Comparison of ENCODE assay signal across 8 cellular contexts in genomic region chr1:231866392-231867331, GRCh38.
DNase-seq lines count a peak whose midpoint lies in the region; ATAC-seq, FAIRE-seq and TF ChIP-seq lines count a peak whose summit lies in the region.

No MANE protein-coding gene starts in this region.

- no peak overlapping the region for H3K4me2 ChIP-seq in parathyroid adenoma (ENCODE audit: low read length)

- H3K27ac ChIP-seq in foreskin keratinocyte (no peak overlapping the region), parathyroid adenoma (no peak overlapping the region), vagina (no peak overlapping the region)

- H3K9ac ChIP-seq in parathyroid adenoma, result no peak overlapping the region

- no peaks in the 10 kb centered on the region for H3K9me3 Mint-ChIP-seq in Caco-2 (ENCODE audit: unreplicated experiment)

- no peak for TF ChIP-seq POLR2A in vagina (IDR thresholded peaks at IDR 0.05)

- H3K27ac Mint-ChIP-seq in Caco-2 (ENCODE audit: unreplicated experiment), result no peak overlapping the region

- peak; percentile 41 to 54 for DNase-seq in Caco-2
- DNase-seq in HuH-7 (ENCODE audit: low spot score), result peak; percentile 46
- peak; percentile 27 for DNase-seq in RCC 7860 (ENCODE audit: low spot score)
- peak; percentile 35 for DNase-seq in activated T-helper 9 cell treated with anti-CD3 and anti-CD28 coated beads, Interleukin-2, amount 50 U/mL, for 16 hours (ENCODE audit: low read depth)
- DNase-seq in foreskin keratinocyte, result peak in 1 of 2 donors; percentile 23
- DNase-seq in vagina (ENCODE audit: extremely low spot score in 2 of 2), result no peak

- intact Hi-C loops in Caco-2 (cut with micrococcal nuclease; ENCODE audit: unreplicated experiment), result loop anchor here (1.0 to 5.0 kb wide), 2 partner anchors 764 to 1376 kb away; partner anchors contain the start of gene SIPA1L2
- intact Hi-C loops in vagina (cut with DNase I), result loop anchor here (10.0 kb wide), 1 partner anchor 758 kb away; no protein-coding TSS in a partner anchor

- no peaks in the 10 kb centered on the region for H3K27me3 ChIP-seq in Caco-2 (replicated peaks; ENCODE audit: control insufficient read depth, insufficient read depth, low read length)
- H3K27me3 ChIP-seq in foreskin keratinocyte, result no peaks in the 10 kb centered on the region
- no peaks in the 10 kb centered on the region for H3K27me3 ChIP-seq in parathyroid adenoma (ENCODE audit: control insufficient read depth, insufficient read depth, low read length)
- no peaks in the 10 kb centered on the region for H3K27me3 ChIP-seq in vagina

- CTCF ChIA-PET in Caco-2 (lab: Charles Lee), result interaction anchor here (1.4 to 2.1 kb wide), 3 partner anchors 110 to 1375 kb away, joined by 3 to 6 read pairs (median 4); no protein-coding TSS in a partner anchor

- no peak overlapping the region for H2AFZ ChIP-seq in parathyroid adenoma

- TF ChIP-seq CTCF in Caco-2 (IDR thresholded peaks at IDR 0.05; ENCODE audit: insufficient read depth in 1 of 2, low read depth in 1 of 2, low read length in 1 of 2, severe bottlenecking in 1 of 2, unreplicated experiment in 1 of 2), result peak; percentile 80 to 93
- TF ChIP-seq CTCF in foreskin keratinocyte (conservative IDR thresholded peaks at IDR 0.05), result peak; percentile 91
- TF ChIP-seq CTCF in parathyroid adenoma (IDR thresholded peaks at IDR 0.05), result peak; percentile 78
- peak; percentile 37 to 84 (median 78) for TF ChIP-seq CTCF in vagina (IDR thresholded peaks at IDR 0.05)

- H3K36me3 Mint-ChIP-seq in Caco-2 (ENCODE audit: insufficient read depth, unreplicated experiment), result no peaks in the 10 kb centered on the region

- H3K79me2 ChIP-seq in parathyroid adenoma, result no peaks in the 10 kb centered on the region

- no TSS peak for BruUV-seq in Caco-2 (replicated peaks; lab: Mats Ljungman, UMichigan)

- H3K4me3 ChIP-seq in Caco-2 (ENCODE audit: low read depth, low read length), result no peak overlapping the region
- no peak overlapping the region for H3K4me3 ChIP-seq in parathyroid adenoma (ENCODE audit: low read depth, low read length)
- H3K4me3 ChIP-seq in vagina, result no peak overlapping the region

- ATAC-seq in foreskin keratinocyte (peak; percentile 44), HG03378 (IDR thresholded peaks at IDR 0.05; ENCODE audit: unreplicated experiment) (no peak)

- H3K36me3 ChIP-seq in Caco-2 (ENCODE audit: control insufficient read depth, insufficient read depth, low read length) (no peaks in the 10 kb centered on the region), parathyroid adenoma (ENCODE audit: control insufficient read depth, insufficient read depth, low read length) (no peaks in the 10 kb centered on the region), vagina (no peaks in the 10 kb centered on the region)

- FAIRE-seq in RCC 7860 (lab: Jason Lieb, UNC), result peak; percentile 75

- no peaks in the 10 kb centered on the region for H3K9me3 ChIP-seq in Caco-2
- H3K9me3 ChIP-seq in parathyroid adenoma (ENCODE audit: control insufficient read depth, low read length), result no peaks in the 10 kb centered on the region
- H3K9me3 ChIP-seq in vagina, result no peaks in the 10 kb centered on the region

- POLR2A ChIA-PET in Caco-2 (lab: Charles Lee), result no interaction called here

- no peaks in the 10 kb centered on the region for H3K4me1 Mint-ChIP-seq in Caco-2 (ENCODE audit: low read depth, unreplicated experiment)

- no peak overlapping the region for H3K4me3 Mint-ChIP-seq in Caco-2 (ENCODE audit: unreplicated experiment)

- H3K27me3 Mint-ChIP-seq in Caco-2 (ENCODE audit: insufficient read depth, unreplicated experiment), result no peaks in the 10 kb centered on the region

- H3K4me1 ChIP-seq in Caco-2 (no peaks in the 10 kb centered on the region), foreskin keratinocyte (no peaks in the 10 kb centered on the region), parathyroid adenoma (peaks cover 3% of the 10 kb centered on the region), vagina (peaks cover 18% of the 10 kb centered on the region)

Comparison
In these comparisons a context has a peak if more than half of its experiments do, and no peak if none do; other contexts are left out.
1. DNase-seq: peak in Caco-2 (2 of 2), HuH-7 (single experiment), RCC 7860 (single experiment) and activated T-helper 9 cell treated with anti-CD3 and anti-CD28 coated beads, Interleukin-2, amount 50 U/mL, for 16 hours (single experiment); none in vagina (0 of 2).
2. Peak in every context shown above with its lines, with median percentiles within 50 percentile points of each other: CTCF ChIP-seq.